In the genomic region with DNA sequence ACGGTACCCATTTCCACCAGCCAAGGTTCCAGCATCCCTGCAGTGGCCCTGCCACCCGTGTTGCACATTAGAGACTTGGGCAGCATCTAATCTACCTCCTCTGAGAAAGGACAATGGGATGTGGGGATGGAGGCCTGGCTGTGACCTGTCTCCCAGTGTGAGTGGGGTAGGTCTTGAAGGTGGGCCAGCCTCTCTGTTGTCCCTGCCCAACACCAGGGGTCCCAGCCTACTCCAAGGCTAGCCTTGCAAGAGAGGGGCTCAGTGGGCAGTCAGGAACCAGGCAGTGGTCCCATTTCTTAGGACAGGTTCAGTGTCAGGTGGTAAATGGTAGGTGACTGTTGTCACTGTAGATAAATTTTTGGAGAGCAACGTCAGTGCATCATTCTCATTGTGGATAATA, we compare ENCODE assay signal across 22 cellular contexts.
"Had no signal": no experiment of that assay in that cellular context is flagged by ENCODE, and none has a peak within 500 bp of the region (broad histone marks: within the 10 kb centered on the region; RNA-seq: fewer than 3 reads in every experiment).

No MANE protein-coding gene starts in this region.

- ATAC-seq: stimulated activated effector memory CD8-positive, alpha-beta T cell treated with anti-CD3 and anti-CD28 coated beads, Interleukin-12 subunit alpha, Interleukin-12 subunit beta, amount 100 ng/mL, for 72 hours; stimulated activated memory B cell treated with anti-CD40 and anti-IgM and Interleukin-4, amounts not matched to agents 10 μg/mL and 1 μg/mL and 100 μg/mL, for 72 hours; stimulated activated naive B cell treated with anti-CD40 and anti-IgM and Interleukin-4, amounts not matched to agents 10 μg/mL and 1 μg/mL and 100 μg/mL, for 72 hours; stimulated activated naive CD8-positive, alpha-beta T cell treated with anti-CD3 and anti-CD28 coated beads, Interleukin-15, amount 100 ng/mL, for 72 hours; stimulated activated naive CD8-positive, alpha-beta T cell treated with anti-CD3 and anti-CD28 coated beads, Interleukin-15, Interleukin-2, amounts not matched to agents 100 U/mL and 50 U/mL, for 24 hours; upper lobe of right lung had no signal

- DNase-seq: stimulated activated CD4-positive, alpha-beta T cell treated with anti-CD3 and anti-CD28 coated beads, Interleukin-2, amount 100 ng/mL, for 48 hours; stimulated activated CD4-positive, alpha-beta T cell treated with anti-CD3 and anti-CD28 coated beads, Interleukin-4, amount 100 ng/mL, for 1 hour; stimulated activated CD4-positive, alpha-beta T cell treated with anti-CD3 and anti-CD28 coated beads, Interleukin-4, amount 100 ng/mL, for 24 hours; stimulated activated CD4-positive, alpha-beta T cell treated with anti-CD3 and anti-CD28 coated beads, Interleukin-4, amount 100 ng/mL, for 4 hours; stimulated activated CD8-positive, alpha-beta memory T cell treated with anti-CD3 and anti-CD28 coated beads, Interleukin-4, amount 100 ng/mL, for 48 hours; stimulated activated naive B cell treated with anti-CD40 and anti-IgM and Interleukin-4, amounts not matched to agents 10 μg/mL and 1 μg/mL and 100 μg/mL, for 72 hours; stimulated activated naive CD4-positive, alpha-beta T cell; stimulated activated naive CD4-positive, alpha-beta T cell treated with Interleukin-2 at 50 U/mL for 16 hours; stimulated activated naive CD8-positive, alpha-beta T cell treated with anti-CD3 and anti-CD28 coated beads, Interleukin-15, amount 100 ng/mL, for 72 hours; stimulated activated naive CD8-positive, alpha-beta T cell treated with anti-CD3 and anti-CD28 coated beads, Interleukin-15, Interleukin-2, amounts not matched to agents 100 U/mL and 50 U/mL, for 24 hours; stomach; substantia nigra; testis; thyroid gland; tibial artery; transverse colon; trophoblast cell; upper lobe of left lung; upper lobe of right lung; uterus had no signal
